In the genomic region with DNA sequence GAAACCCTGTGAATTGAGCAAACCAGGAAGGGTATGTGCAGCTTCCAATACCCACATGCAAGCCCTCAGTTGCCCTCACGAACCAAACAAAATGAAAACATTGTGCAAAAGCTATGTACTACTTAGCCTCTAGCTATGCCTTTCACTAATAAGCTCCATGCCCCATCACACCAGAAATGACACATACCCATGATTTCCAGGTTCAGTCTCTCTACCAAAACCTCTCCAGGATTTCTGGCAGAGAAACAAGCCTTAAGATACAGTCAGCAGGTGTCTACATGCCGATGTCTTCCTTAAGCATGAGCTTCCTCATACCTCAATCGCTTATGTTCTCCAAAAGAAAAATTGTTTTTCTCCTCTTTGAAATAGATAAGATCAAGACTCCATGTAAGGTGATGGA, we compare ENCODE assay signal across 28 cellular contexts.
"Had no signal": no experiment of that assay in that cellular context is flagged by ENCODE, and none has a peak within 500 bp of the region (broad histone marks: within the 10 kb centered on the region; RNA-seq: fewer than 3 reads in every experiment).

No MANE protein-coding gene starts in this region.

- H3K4me3 ChIP-seq: stomach, suprapubic skin, testis, thoracic aorta, thyroid gland, tibial artery, tibial nerve, transverse colon, upper lobe of left lung, upper lobe of right lung, uterus, vagina had no signal

- H3K27me3 ChIP-seq: stomach, suprapubic skin, testis, thyroid gland, tibial artery, tibial nerve, transverse colon, upper lobe of left lung, upper lobe of right lung, uterus, vagina had no signal

- H3K27ac Mint-ChIP-seq: stimulated activated effector memory CD8-positive, alpha-beta T cell treated with anti-CD3 and anti-CD28 coated beads, Interleukin-12 subunit alpha, Interleukin-12 subunit beta, amount 100 ng/mL, for 72 hours; stimulated activated memory B cell treated with anti-CD40 and anti-IgM and Interleukin-4, amounts not matched to agents 10 μg/mL and 1 μg/mL and 100 μg/mL, for 72 hours; stimulated activated naive B cell treated with anti-CD40 and anti-IgM and Interleukin-4, amounts not matched to agents 10 μg/mL and 1 μg/mL and 100 μg/mL, for 72 hours; stimulated activated naive CD8-positive, alpha-beta T cell treated with anti-CD3 and anti-CD28 coated beads, Interleukin-15, amount 100 ng/mL, for 72 hours; stimulated activated naive CD8-positive, alpha-beta T cell treated with anti-CD3 and anti-CD28 coated beads, Interleukin-15, Interleukin-2, amounts not matched to agents 100 ng/mL and 50 ng/mL, for 24 hours; type B pancreatic cell had no signal

- H3K36me3 ChIP-seq: stomach, suprapubic skin, thoracic aorta, thyroid gland, tibial artery, tibial nerve, transverse colon, upper lobe of left lung, upper lobe of right lung, uterus, vagina had no signal

- ATAC-seq: stimulated activated effector memory CD8-positive, alpha-beta T cell treated with anti-CD3 and anti-CD28 coated beads, Interleukin-12 subunit alpha, Interleukin-12 subunit beta, amount 100 ng/mL, for 72 hours; stimulated activated memory B cell treated with anti-CD40 and anti-IgM and Interleukin-4, amounts not matched to agents 10 μg/mL and 1 μg/mL and 100 μg/mL, for 72 hours; stimulated activated naive B cell treated with anti-CD40 and anti-IgM and Interleukin-4, amounts not matched to agents 10 μg/mL and 1 μg/mL and 100 μg/mL, for 72 hours; stimulated activated naive CD8-positive, alpha-beta T cell treated with anti-CD3 and anti-CD28 coated beads, Interleukin-15, amount 100 ng/mL, for 72 hours; stimulated activated naive CD8-positive, alpha-beta T cell treated with anti-CD3 and anti-CD28 coated beads, Interleukin-15, Interleukin-2, amounts not matched to agents 100 U/mL and 50 U/mL, for 24 hours; upper lobe of right lung had no signal

- DNase-seq: stimulated activated CD4-positive, alpha-beta T cell treated with anti-CD3 and anti-CD28 coated beads, Interleukin-2, amount 100 ng/mL, for 48 hours; stimulated activated CD4-positive, alpha-beta T cell treated with anti-CD3 and anti-CD28 coated beads, Interleukin-4, amount 100 ng/mL, for 1 hour; stimulated activated CD4-positive, alpha-beta T cell treated with anti-CD3 and anti-CD28 coated beads, Interleukin-4, amount 100 ng/mL, for 24 hours; stimulated activated CD4-positive, alpha-beta T cell treated with anti-CD3 and anti-CD28 coated beads, Interleukin-4, amount 100 ng/mL, for 4 hours; stimulated activated CD8-positive, alpha-beta memory T cell treated with anti-CD3 and anti-CD28 coated beads, Interleukin-4, amount 100 ng/mL, for 48 hours; stimulated activated naive B cell treated with anti-CD40 and anti-IgM and Interleukin-4, amounts not matched to agents 10 μg/mL and 1 μg/mL and 100 μg/mL, for 72 hours; stimulated activated naive CD4-positive, alpha-beta T cell; stimulated activated naive CD4-positive, alpha-beta T cell treated with Interleukin-2 at 50 U/mL for 16 hours; stimulated activated naive CD8-positive, alpha-beta T cell treated with anti-CD3 and anti-CD28 coated beads, Interleukin-15, amount 100 ng/mL, for 72 hours; stimulated activated naive CD8-positive, alpha-beta T cell treated with anti-CD3 and anti-CD28 coated beads, Interleukin-15, Interleukin-2, amounts not matched to agents 100 U/mL and 50 U/mL, for 24 hours; stomach; substantia nigra; testis; thyroid gland; tibial artery; transverse colon; upper lobe of left lung; upper lobe of right lung; uterus had no signal

- H3K27me3 Mint-ChIP-seq: stimulated activated naive CD8-positive, alpha-beta T cell treated with anti-CD3 and anti-CD28 coated beads, Interleukin-15, amount 100 ng/mL, for 72 hours; stimulated activated naive CD8-positive, alpha-beta T cell treated with anti-CD3 and anti-CD28 coated beads, Interleukin-15, Interleukin-2, amounts not matched to agents 100 ng/mL and 50 ng/mL, for 24 hours; type B pancreatic cell had no signal

- H3K27ac ChIP-seq: stomach, suprapubic skin, testis, thoracic aorta, thyroid gland, tibial artery, tibial nerve, transverse colon, upper lobe of left lung, upper lobe of right lung, uterus, vagina had no signal

- H3K4me3 Mint-ChIP-seq: stimulated activated effector memory CD8-positive, alpha-beta T cell treated with anti-CD3 and anti-CD28 coated beads, Interleukin-12 subunit alpha, Interleukin-12 subunit beta, amount 100 ng/mL, for 72 hours; stimulated activated memory B cell treated with anti-CD40 and anti-IgM and Interleukin-4, amounts not matched to agents 10 μg/mL and 1 μg/mL and 100 μg/mL, for 72 hours; stimulated activated naive B cell treated with anti-CD40 and anti-IgM and Interleukin-4, amounts not matched to agents 10 μg/mL and 1 μg/mL and 100 μg/mL, for 72 hours; stimulated activated naive CD8-positive, alpha-beta T cell treated with anti-CD3 and anti-CD28 coated beads, Interleukin-15, amount 100 ng/mL, for 72 hours; stimulated activated naive CD8-positive, alpha-beta T cell treated with anti-CD3 and anti-CD28 coated beads, Interleukin-15, Interleukin-2, amounts not matched to agents 100 ng/mL and 50 ng/mL, for 24 hours; type B pancreatic cell had no signal

- H3K4me1 Mint-ChIP-seq: stimulated activated effector memory CD8-positive, alpha-beta T cell treated with anti-CD3 and anti-CD28 coated beads, Interleukin-12 subunit alpha, Interleukin-12 subunit beta, amount 100 ng/mL, for 72 hours; stimulated activated memory B cell treated with anti-CD40 and anti-IgM and Interleukin-4, amounts not matched to agents 10 μg/mL and 1 μg/mL and 100 μg/mL, for 72 hours; stimulated activated naive B cell treated with anti-CD40 and anti-IgM and Interleukin-4, amounts not matched to agents 10 μg/mL and 1 μg/mL and 100 μg/mL, for 72 hours; stimulated activated naive CD8-positive, alpha-beta T cell treated with anti-CD3 and anti-CD28 coated beads, Interleukin-15, amount 100 ng/mL, for 72 hours had no signal

- H3K9me3 ChIP-seq: testis, thoracic aorta, thyroid gland, tibial artery, upper lobe of right lung, uterus, vagina had no signal

- H3K36me3 Mint-ChIP-seq: stimulated activated effector memory CD8-positive, alpha-beta T cell treated with anti-CD3 and anti-CD28 coated beads, Interleukin-12 subunit alpha, Interleukin-12 subunit beta, amount 100 ng/mL, for 72 hours; stimulated activated memory B cell treated with anti-CD40 and anti-IgM and Interleukin-4, amounts not matched to agents 10 μg/mL and 1 μg/mL and 100 μg/mL, for 72 hours; stimulated activated naive B cell treated with anti-CD40 and anti-IgM and Interleukin-4, amounts not matched to agents 10 μg/mL and 1 μg/mL and 100 μg/mL, for 72 hours; type B pancreatic cell had no signal

- H3K4me1 ChIP-seq: stomach, suprapubic skin, testis, thyroid gland, tibial artery, tibial nerve, transverse colon, upper lobe of left lung, upper lobe of right lung, uterus, vagina had no signal

- FAIRE-seq: urothelium cell line had no signal
